ENCODE assay signal across 37 cellular contexts in genomic region chr1:163744488-163744887, GRCh38.
"Had no signal": no experiment of that assay in that cellular context is flagged by ENCODE, and none has a peak within 500 bp of the region (broad histone marks: within the 10 kb centered on the region; RNA-seq: fewer than 3 reads in every experiment).

No MANE protein-coding gene starts in this region.

- H3K27me3 Mint-ChIP-seq: activated B cell treated with CpG ODN at 0.5 μM for 24 hours; activated CD8-positive, alpha-beta memory T cell treated with anti-CD3 and anti-CD28 coated beads, Interleukin-2, amount 10 ng/mL, durations not matched to agents 7 days and 5 days; activated naive CD8-positive, alpha-beta T cell treated with anti-CD3 and anti-CD28 coated beads for 36 hours; activated naive CD8-positive, alpha-beta T cell treated with anti-CD3 and anti-CD28 coated beads, Interleukin-2, amount 50 U/mL, for 24 hours; central memory CD8-positive, alpha-beta T cell; dendritic cell treated with granulocyte-macrophage colony-stimulating factor and Interleukin-4, amounts not matched to agents 40 ng/mL and 50 ng/mL, for 4 days; T-helper 17 cell had no signal

- H3K36me3 ChIP-seq: adrenal gland, breast epithelium, esophagus squamous epithelium, gastrocnemius medialis, heart right ventricle, WERI-Rb-1 had no signal

- H3K27ac Mint-ChIP-seq: activated B cell treated with CpG ODN at 0.5 μM for 24 hours; activated CD8-positive, alpha-beta memory T cell treated with anti-CD3 and anti-CD28 coated beads, Interleukin-2, amount 10 ng/mL, durations not matched to agents 7 days and 5 days; activated CD8-positive, alpha-beta T cell treated with anti-CD3 and anti-CD28 coated beads, Interleukin-2, amount 10 ng/mL, durations not matched to agents 7 days and 5 days; activated naive CD4-positive, alpha-beta T cell treated with anti-CD3 and anti-CD28 coated beads for 36 hours; activated naive CD4-positive, alpha-beta T cell treated with anti-CD3 and anti-CD28 coated beads, Interleukin-2, amount 50 U/mL, for 24 hours; activated naive CD8-positive, alpha-beta T cell treated with anti-CD3 and anti-CD28 coated beads for 36 hours; activated naive CD8-positive, alpha-beta T cell treated with anti-CD3 and anti-CD28 coated beads, Interleukin-2, amount 50 U/mL, for 24 hours; activated T-helper 1 cell treated with anti-CD3 and anti-CD28 coated beads, Interleukin-12 subunit alpha, Interleukin-12 subunit beta, Interleukin-2, Interleukin-4 antibody, amounts not matched to agents 30 ng/mL and 10 ng/mL and 1 ng/mL, durations not matched to agents 14 hours and 24 hours and 36 hours; activated T-helper 2 cell treated with anti-CD3 and anti-CD28 coated beads, Interferon-gamma antibody, Interleukin-2, Interleukin-4, amounts not matched to agents 10 μg/mL and 5 μg/mL and 100 μg/mL, durations not matched to agents 14 hours and 24 hours and 36 hours; brain; dendritic cell treated with granulocyte-macrophage colony-stimulating factor and Interleukin-4, amounts not matched to agents 40 ng/mL and 50 ng/mL, for 4 days; endodermal cell; T-helper 17 cell; T-helper 2 cell treated with Interferon-gamma antibody and Interleukin-4, amounts not matched to agents 5 μg/mL and 100 μg/mL, for 36 hours had no signal

- H3K27me3 ChIP-seq: adrenal gland, breast epithelium, dorsolateral prefrontal cortex, esophagus squamous epithelium, gastrocnemius medialis, heart right ventricle, hepatocyte had no signal

- ATAC-seq: activated CD4-positive, CD25-positive, alpha-beta regulatory T cell treated with anti-CD3 and anti-CD28 coated beads, Interleukin-2, amount 50 U/mL, for 24 hours; activated CD8-positive, alpha-beta memory T cell treated with anti-CD3 and anti-CD28 coated beads, Interleukin-2, amount 10 ng/mL, durations not matched to agents 7 days and 5 days; activated CD8-positive, alpha-beta T cell treated with anti-CD3 and anti-CD28 coated beads, Interleukin-2, amount 10 ng/mL, durations not matched to agents 7 days and 5 days; activated naive CD8-positive, alpha-beta T cell treated with anti-CD3 and anti-CD28 coated beads, Interleukin-2, amount 50 U/mL, for 24 hours; gastrocnemius medialis; heart right ventricle; T-helper 17 cell had no signal

- H3K4me3 ChIP-seq: adrenal gland, breast epithelium, coronary artery, dorsolateral prefrontal cortex, esophagus squamous epithelium, gastrocnemius medialis, heart right ventricle, hepatocyte had no signal

- H3K36me3 Mint-ChIP-seq: activated CD8-positive, alpha-beta memory T cell treated with anti-CD3 and anti-CD28 coated beads, Interleukin-2, amount 10 ng/mL, durations not matched to agents 7 days and 5 days; activated naive CD4-positive, alpha-beta T cell treated with anti-CD3 and anti-CD28 coated beads, Interleukin-2, amount 50 U/mL, for 24 hours; activated naive CD8-positive, alpha-beta T cell treated with anti-CD3 and anti-CD28 coated beads for 36 hours; brain had no signal

- H3K27ac ChIP-seq: adrenal gland, breast epithelium, coronary artery, dorsolateral prefrontal cortex, esophagus squamous epithelium, gastrocnemius medialis, heart right ventricle, hepatocyte, WERI-Rb-1 had no signal

- DNase-seq: activated B cell treated with CpG ODN at 0.5 μM for 24 hours; activated CD4-positive, alpha-beta T cell treated with anti-CD3 and anti-CD28 coated beads for 48 hours; activated CD4-positive, alpha-beta T cell treated with anti-CD3 and anti-CD28 coated beads, Interleukin-2, amount 50 U/mL, for 1 hour; activated CD4-positive, alpha-beta T cell treated with anti-CD3 and anti-CD28 coated beads, Interleukin-2, amount 50 U/mL, for 48 hours; activated CD8-positive, alpha-beta memory T cell treated with anti-CD3 and anti-CD28 coated beads, Interleukin-2, amount 10 ng/mL, durations not matched to agents 7 days and 5 days; activated CD8-positive, alpha-beta memory T cell treated with anti-CD3 and anti-CD28 coated beads, Interleukin-2, amount 50 U/mL, for 4 hours; activated CD8-positive, alpha-beta T cell treated with anti-CD3 and anti-CD28 coated beads, Interleukin-2, amount 10 ng/mL, durations not matched to agents 7 days and 5 days; activated effector memory CD4-positive, alpha-beta T cell treated with anti-CD3 and anti-CD28 coated beads, Interleukin-2, amount 50 U/mL, for 16 hours; activated naive CD4-positive, alpha-beta T cell treated with anti-CD3 and anti-CD28 coated beads for 36 hours; activated naive CD8-positive, alpha-beta T cell treated with anti-CD3 and anti-CD28 coated beads for 36 hours; activated naive CD8-positive, alpha-beta T cell treated with anti-CD3 and anti-CD28 coated beads, Interleukin-2, amount 50 U/mL, for 24 hours; activated T-cell treated with anti-CD3 and anti-CD28 coated beads, Interleukin-2, amount 50 U/mL, for 1 hour; activated T-cell treated with anti-CD3 and anti-CD28 coated beads, Interleukin-2, amount 50 U/mL, for 48 hours; adrenal gland; amygdala; aorta; dorsolateral prefrontal cortex; effector memory CD4-positive, alpha-beta T cell; endodermal cell; esophagus squamous epithelium; foreskin fibroblast; gastrocnemius medialis; heart right ventricle; T-helper 17 cell; T1000; WERI-Rb-1 had no signal

- H3K4me3 Mint-ChIP-seq: activated B cell treated with CpG ODN at 0.5 μM for 24 hours; activated CD8-positive, alpha-beta memory T cell treated with anti-CD3 and anti-CD28 coated beads, Interleukin-2, amount 10 ng/mL, durations not matched to agents 7 days and 5 days; activated CD8-positive, alpha-beta T cell treated with anti-CD3 and anti-CD28 coated beads, Interleukin-2, amount 10 ng/mL, durations not matched to agents 7 days and 5 days; activated naive CD4-positive, alpha-beta T cell treated with anti-CD3 and anti-CD28 coated beads for 36 hours; activated naive CD4-positive, alpha-beta T cell treated with anti-CD3 and anti-CD28 coated beads, Interleukin-2, amount 50 U/mL, for 24 hours; activated naive CD8-positive, alpha-beta T cell treated with anti-CD3 and anti-CD28 coated beads for 36 hours; activated naive CD8-positive, alpha-beta T cell treated with anti-CD3 and anti-CD28 coated beads, Interleukin-2, amount 50 U/mL, for 24 hours; activated T-helper 1 cell treated with anti-CD3 and anti-CD28 coated beads, Interleukin-12 subunit alpha, Interleukin-12 subunit beta, Interleukin-2, Interleukin-4 antibody, amounts not matched to agents 30 ng/mL and 10 ng/mL and 1 ng/mL, durations not matched to agents 14 hours and 24 hours and 36 hours; brain; central memory CD8-positive, alpha-beta T cell; dendritic cell treated with granulocyte-macrophage colony-stimulating factor and Interleukin-4, amounts not matched to agents 40 ng/mL and 50 ng/mL, for 4 days; endodermal cell; T-helper 17 cell; T-helper 2 cell treated with Interferon-gamma antibody and Interleukin-4, amounts not matched to agents 5 μg/mL and 100 μg/mL, for 36 hours had no signal

- H3K4me1 Mint-ChIP-seq: activated B cell treated with CpG ODN at 0.5 μM for 24 hours; activated CD8-positive, alpha-beta memory T cell treated with anti-CD3 and anti-CD28 coated beads, Interleukin-2, amount 10 ng/mL, durations not matched to agents 7 days and 5 days; activated naive CD4-positive, alpha-beta T cell treated with anti-CD3 and anti-CD28 coated beads, Interleukin-2, amount 50 U/mL, for 24 hours; activated naive CD8-positive, alpha-beta T cell treated with anti-CD3 and anti-CD28 coated beads for 36 hours; activated naive CD8-positive, alpha-beta T cell treated with anti-CD3 and anti-CD28 coated beads, Interleukin-2, amount 50 U/mL, for 24 hours; central memory CD8-positive, alpha-beta T cell; T-helper 17 cell had no signal
